8 cellular contexts compared by ENCODE assay signal in the genomic region with DNA sequence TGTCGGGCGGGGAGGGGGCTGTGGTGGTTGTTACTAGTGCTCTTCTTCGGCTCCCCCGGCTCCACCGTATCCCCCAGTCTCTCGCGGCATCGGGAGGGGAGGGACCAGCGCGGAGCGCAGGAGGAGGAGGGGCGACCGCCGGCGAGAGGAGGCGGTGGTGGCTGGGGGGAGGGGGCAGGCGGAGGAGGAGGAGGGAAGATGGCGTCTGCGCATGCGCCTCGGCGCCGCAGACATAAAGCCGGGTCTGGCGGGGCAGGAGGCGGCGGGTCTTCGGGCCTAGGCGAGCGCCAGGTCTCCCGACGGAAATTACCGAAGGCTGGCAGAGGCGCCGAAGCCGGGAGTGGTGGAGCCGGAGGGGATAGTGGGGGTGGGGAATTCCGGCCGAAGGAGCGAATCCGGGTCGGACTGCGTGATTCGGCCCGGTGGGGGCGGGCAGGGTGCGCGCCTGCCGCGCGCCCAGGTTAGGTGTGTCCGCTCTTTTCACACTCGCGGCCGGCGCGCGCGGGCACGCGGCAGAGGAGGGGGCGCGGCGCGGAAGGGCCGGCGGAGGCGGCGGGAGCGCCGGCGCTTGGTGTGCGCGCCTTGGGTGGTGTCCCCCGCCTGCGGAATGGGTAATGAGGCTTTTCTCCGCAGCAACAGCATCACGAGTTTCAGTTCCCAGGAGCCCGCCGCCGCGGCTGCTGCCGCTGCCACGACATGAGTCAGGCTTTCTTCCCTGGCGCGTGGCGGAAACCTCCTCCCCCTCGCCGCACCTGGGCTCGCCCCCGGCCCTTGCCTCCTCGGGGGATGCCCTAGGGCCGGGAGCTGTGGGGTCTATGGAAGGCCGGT. TPM values are rescaled to one million over a fixed set of nuclear protein-coding genes. Genes with fewer than 3 reads are reported as not detected.
DNase-seq lines count a peak whose midpoint lies in the region; ATAC-seq and TF ChIP-seq lines count a peak whose summit lies in the region.

No MANE protein-coding gene starts in this region.

- peak; percentile 65 for ATAC-seq in HG03378 (IDR thresholded peaks at IDR 0.05; ENCODE audit: unreplicated experiment)

- no peak for TF ChIP-seq CTCF in chondrocyte (IDR thresholded peaks at IDR 0.05)

- DNase-seq in AG20443 (ENCODE audit: low spot score) (peak; percentile 97), NCI-H460 (ENCODE audit: extremely low read depth, low read depth) (peak; percentile 91), chondrocyte (ENCODE audit: low spot score) (peak; percentile 99), kidney glomerular epithelial cell (lab: John Stamatoyannopoulos, UW) (peak; percentile 92)
- peak; percentile 92 to 94 for DNase-seq in activated CD4-positive, alpha-beta T cell treated with anti-CD3 and anti-CD28 coated beads for 24 hours (ENCODE audit: low read depth in 2 of 2)
- DNase-seq in stimulated activated CD4-positive, alpha-beta T cell treated with anti-CD3 and anti-CD28 coated beads, Interleukin-15, amount 100 ng/mL, for 48 hours (ENCODE audit: low read depth in 2 of 2): peak; percentile 88 to 94

- H3K27ac Mint-ChIP-seq in chondrocyte (ENCODE audit: unreplicated experiment): peak overlapping the region; percentile 94

- peak overlapping the region; percentile 82 for H3K4me3 Mint-ChIP-seq in chondrocyte (ENCODE audit: unreplicated experiment)

- H3K9me3 Mint-ChIP-seq in chondrocyte (ENCODE audit: low read depth): no peaks in the 10 kb centered on the region

- peak; percentile 25 for TF ChIP-seq POLR2A in GM19099 (IDR thresholded peaks at IDR 0.05; ENCODE audit: extremely low read depth, insufficient read length, low read depth)

- peaks cover 17% of the 10 kb centered on the region for H3K36me3 Mint-ChIP-seq in chondrocyte (ENCODE audit: low read depth)

- no peaks in the 10 kb centered on the region for H3K27me3 Mint-ChIP-seq in chondrocyte (ENCODE audit: low read depth)

- peaks cover 48% of the 10 kb centered on the region for H3K4me1 Mint-ChIP-seq in chondrocyte (ENCODE audit: low read depth)

RNA-seq across cellular contexts. Expression of gene TSC22D1, which starts 1.3 kb away (rescaled TPM):
- 114 and 154 TPM in 2 replicates for total RNA-seq in NCI-H460 (2014; rRNA removed; shearing (Covaris generic))
- 65.1 and 75.4 TPM in 2 replicates for polyA plus RNA-seq in NCI-H460 (2014; cell fraction: nucleus; rRNA removed)
- 102 to 130 TPM (median 125 TPM) in 3 replicates for total RNA-seq in chondrocyte

Comparison
In these comparisons a context has a peak if more than half of its experiments do, and no peak if none do; other contexts are left out.
1. Peak in every context shown above with its lines: DNase-seq and ATAC-seq.